8 cellular contexts compared by ENCODE assay signal in genomic region chr22:46036558-46037408, GRCh38. TPM values are rescaled to one million over a fixed set of nuclear protein-coding genes. Genes with fewer than 3 reads are reported as not detected.
DNase-seq lines count a peak whose midpoint lies in the region; ATAC-seq and TF ChIP-seq lines count a peak whose summit lies in the region.

No MANE protein-coding gene starts in this region.

- no peaks in the 10 kb centered on the region for H3K9me3 ChIP-seq in BLaER1 treated with 17β-estradiol and CSF1 and Interleukin-3, amounts not matched to agents 10 nM and 100 nM (replicated peaks in 1 of 11)
- H3K9me3 ChIP-seq in GM23248 (ENCODE audit: low read depth), result no peaks in the 10 kb centered on the region
- no peaks in the 10 kb centered on the region for H3K9me3 ChIP-seq in RWPE2 (ENCODE audit: severe bottlenecking)

- no peaks in the 10 kb centered on the region for H3K4me1 Mint-ChIP-seq in endothelial cell (ENCODE audit: unreplicated experiment)

- peaks cover 40 to 57% (median 52%) of the 10 kb centered on the region in 10 experiments for H3K4me1 ChIP-seq in BLaER1 treated with 17β-estradiol and CSF1 and Interleukin-3, amounts not matched to agents 10 nM and 100 nM
- peaks cover 9% of the 10 kb centered on the region for H3K4me1 ChIP-seq in GM23248 (ENCODE audit: insufficient read depth)
- peaks cover 37% of the 10 kb centered on the region for H3K4me1 ChIP-seq in RWPE2 (ENCODE audit: insufficient read depth, poor library complexity, severe bottlenecking)

- H3K4me3 ChIP-seq in BLaER1 treated with 17β-estradiol and CSF1 and Interleukin-3, amounts not matched to agents 10 nM and 100 nM, result peak overlapping the region; percentile 68 to 89 (median 78)
- H3K4me3 ChIP-seq in GM23248, result peak overlapping the region; percentile 81
- H3K4me3 ChIP-seq in RWPE2 (ENCODE audit: severe bottlenecking), result peak overlapping the region; percentile 57

- no peaks in the 10 kb centered on the region for H3K27me3 Mint-ChIP-seq in endothelial cell (ENCODE audit: unreplicated experiment)

- no peaks in the 10 kb centered on the region for H3K36me3 Mint-ChIP-seq in endothelial cell (ENCODE audit: low read depth, unreplicated experiment)

- peaks cover 10% of the 10 kb centered on the region for H3F3A ChIP-seq in GM23248 (ENCODE audit: insufficient read depth)

- TF ChIP-seq CTCF in RWPE2 (IDR thresholded peaks at IDR 0.05; ENCODE audit: poor library complexity, severe bottlenecking), result peak; percentile 65
- TF ChIP-seq CTCF in endothelial cell (IDR thresholded peaks at IDR 0.05; ENCODE audit: unreplicated experiment), result no peak

- WGBS in GM23248 (ENCODE audit: low coverage in 1 of 2, low lambda C conversion rate in 2 of 2, missing lambda C conversion rate in 2 of 2), 2 experiments, result 46 to 47% methylated on average over 18 of the region's 18 CpGs

- H3K79me2 ChIP-seq in GM23248 (ENCODE audit: insufficient read depth), result peaks cover 50% of the 10 kb centered on the region

- peak; percentile 51 for ATAC-seq in RWPE2 (ENCODE audit: low read depth)

- H3K27ac Mint-ChIP-seq in endothelial cell (ENCODE audit: unreplicated experiment), result no peak overlapping the region

- DNase-seq in GM23248, result peak; percentile 44
- peak; percentile 61 for DNase-seq in RWPE2 (ENCODE audit: low spot score)
- DNase-seq in iPS-NIHi7 (ENCODE audit: extremely low spot score), result peak; percentile 74
- peak; percentile 17 to 45 for DNase-seq in stimulated activated CD4-positive, alpha-beta T cell treated with anti-CD3 and anti-CD28 coated beads, Interleukin-1b, Interleukin-23, amount 100 ng/mL, for 4 hours (ENCODE audit: low read depth in 2 of 2)
- DNase-seq in endothelial cell (ENCODE audit: low spot score), result no peak
- DNase-seq in A172 (ENCODE audit: low spot score), result no peak

- H3K36me3 ChIP-seq in BLaER1 treated with 17β-estradiol and CSF1 and Interleukin-3, amounts not matched to agents 10 nM and 100 nM, result no peaks in the 10 kb centered on the region
- H3K36me3 ChIP-seq in GM23248 (ENCODE audit: low read depth) (no peaks in the 10 kb centered on the region), RWPE2 (ENCODE audit: low read depth) (no peaks in the 10 kb centered on the region)

- no peaks in the 10 kb centered on the region for H3K9me2 ChIP-seq in GM23248 (ENCODE audit: insufficient read depth)

- H3K27ac ChIP-seq in BLaER1 treated with 17β-estradiol and CSF1 and Interleukin-3, amounts not matched to agents 10 nM and 100 nM, result peak overlapping the region; percentile 67 to 92 (median 86)
- peak overlapping the region; percentile 83 for H3K27ac ChIP-seq in GM23248
- H3K27ac ChIP-seq in RWPE2 (ENCODE audit: poor library complexity, severe bottlenecking), result peak overlapping the region; percentile 87
- peak overlapping the region; percentile 97 for H3K27ac ChIP-seq in angular gyrus (ENCODE audit: low read depth, low read length)

- peak overlapping the region; percentile 78 to 91 (median 86) for H3K9ac ChIP-seq in BLaER1 treated with 17β-estradiol and CSF1 and Interleukin-3, amounts not matched to agents 10 nM and 100 nM
- H3K9ac ChIP-seq in GM23248, result peak overlapping the region; percentile 91

- H3K9me3 Mint-ChIP-seq in endothelial cell (ENCODE audit: unreplicated experiment), result no peaks in the 10 kb centered on the region

- peak overlapping the region; percentile 84 to 99 (median 98) for H3K4me2 ChIP-seq in BLaER1 treated with 17β-estradiol and CSF1 and Interleukin-3, amounts not matched to agents 10 nM and 100 nM
- peak overlapping the region; percentile 73 for H3K4me2 ChIP-seq in GM23248 (ENCODE audit: unreplicated experiment)

- no peaks in the 10 kb centered on the region; a peak in 1 of 22 replicates for H4K20me1 ChIP-seq in BLaER1 treated with 17β-estradiol and CSF1 and Interleukin-3, amounts not matched to agents 10 nM and 100 nM
- H4K20me1 ChIP-seq in GM23248 (ENCODE audit: insufficient read depth), result no peaks in the 10 kb centered on the region

- peaks cover 15 to 16% (median 16%) of the 10 kb centered on the region in 11 experiments for H3K27me3 ChIP-seq in BLaER1 treated with 17β-estradiol and CSF1 and Interleukin-3, amounts not matched to agents 10 nM and 100 nM
- H3K27me3 ChIP-seq in GM23248 (replicated peaks; ENCODE audit: insufficient read depth) (no peaks in the 10 kb centered on the region), RWPE2 (ENCODE audit: insufficient read depth, poor library complexity, severe bottlenecking) (no peaks in the 10 kb centered on the region)

- H2AFZ ChIP-seq in GM23248, result peak overlapping the region; percentile 45

- in situ Hi-C loops in GM23248 (cut with MboI), result no loop called here

- H3K4me3 Mint-ChIP-seq in endothelial cell (ENCODE audit: unreplicated experiment), result no peak overlapping the region

RNA-seq across cellular contexts. Expression of gene WNT7B, which starts 59.8 kb away (rescaled TPM):
- 0.25 TPM in 1 of 2 replicates, not detected in the other for total RNA-seq in GM23248 (2014; rRNA removed; shearing (Covaris generic))
- 0.10 TPM in 1 of 2 replicates, not detected in the other for polyA plus RNA-seq in GM23248 (2016; fragmentation: Nextera tagmentation; extraction: Ambion mirVana)
- not detected for total RNA-seq in endothelial cell (ENCODE audit: unreplicated experiment)
- 4.5 and 6.3 TPM in 2 replicates for total RNA-seq in A172 (2014; rRNA removed; shearing (Covaris generic))

Comparison
In these comparisons a context has a peak if more than half of its experiments do, and no peak if none do; other contexts are left out.
1. DNase-seq: peak in GM23248 (single experiment), RWPE2 (single experiment), iPS-NIHi7 (single experiment) and stimulated activated CD4-positive, alpha-beta T cell treated with anti-CD3 and anti-CD28 coated beads, Interleukin-1b, Interleukin-23, amount 100 ng/mL, for 4 hours (2 of 2); none in endothelial cell (single experiment) and A172 (single experiment).
2. Peak in every context shown above with its lines, with median percentiles within 50 percentile points of each other: H3K27ac ChIP-seq and H3K4me3 ChIP-seq.